In genomic region chr15:52021128-52021671, GRCh38 we compare ENCODE assay signal across 8 cellular contexts. TPM values are rescaled to one million over a fixed set of nuclear protein-coding genes. Genes with fewer than 3 reads are reported as not detected.
A peak's percentile ranks its signal among the peaks of the same experiment; 100 is the strongest.
DNase-seq lines count a peak whose midpoint lies in the region; ATAC-seq, FAIRE-seq and TF ChIP-seq lines count a peak whose summit lies in the region.

No MANE protein-coding gene starts in this region.

- H3K27ac ChIP-seq in GM12878 (ENCODE audit: control insufficient read depth, insufficient read depth) = peak overlapping the region; percentile 99

- 0 out of 2 replicates have a peak, but pooled peaks have one; percentile 47 for TF ChIP-seq POLR2A in GM12878 (IDR thresholded peaks at IDR 0.05; ENCODE audit: low read depth, low read length)

- DNase-seq in DMS79 treated with DMSO at 0.1 percent for 48 hours (lab: John Stamatoyannopoulos, UW) = peak; percentile 10
- DNase-seq in HS-5 (ENCODE audit: low read depth) = peak; percentile 79
- peak; percentile 73 for DNase-seq in T-helper 2 cell treated with Interferon-gamma antibody and Interleukin-4, amounts not matched to agents 5 μg/mL and 100 μg/mL, for 36 hours (ENCODE audit: low spot score)
- DNase-seq in GM12878 (ENCODE audit: low read depth, low spot score) = no peak
- DNase-seq in immature natural killer cell = peak; percentile 46 to 58 (median 49)
- peak; percentile 59 for DNase-seq in stimulated activated CD4-positive, alpha-beta T cell treated with anti-CD3 and anti-CD28 coated beads, Interleukin-15, amount 100 ng/mL, for 48 hours (ENCODE audit: low read depth in 2 of 2)
- no peak for DNase-seq in NCI-H2107 (lab: John Stamatoyannopoulos, UW)

- peak overlapping the region; percentile 96 for H3K27ac Mint-ChIP-seq in T-helper 2 cell treated with Interferon-gamma antibody and Interleukin-4, amounts not matched to agents 5 μg/mL and 100 μg/mL, for 36 hours
- peak overlapping the region; percentile 40 to 95 (median 92) for H3K27ac Mint-ChIP-seq in immature natural killer cell

- H3K9me3 ChIP-seq in GM12878 (replicated peaks; ENCODE audit: control insufficient read depth, insufficient read depth, low read length) = no peaks in the 10 kb centered on the region; the same call in 2 of the 3 replicates

- peak; percentile 2; the same call in 1 of the 2 replicates for TF ChIP-seq RAD21 in GM12878 (IDR thresholded peaks at IDR 0.05; ENCODE audit: insufficient read depth, low read depth, low read length)

- peak overlapping the region; percentile 90 for H3K4me2 ChIP-seq in GM12878 (ENCODE audit: control insufficient read depth, insufficient read depth)

- no peaks in the 10 kb centered on the region for H3K9me3 Mint-ChIP-seq in T-helper 2 cell treated with Interferon-gamma antibody and Interleukin-4, amounts not matched to agents 5 μg/mL and 100 μg/mL, for 36 hours
- H3K9me3 Mint-ChIP-seq in immature natural killer cell = no peaks in the 10 kb centered on the region

- H3K4me1 Mint-ChIP-seq in T-helper 2 cell treated with Interferon-gamma antibody and Interleukin-4, amounts not matched to agents 5 μg/mL and 100 μg/mL, for 36 hours (ENCODE audit: low read depth) = peaks cover 43% of the 10 kb centered on the region
- H3K4me1 Mint-ChIP-seq in immature natural killer cell = peaks cover 30 to 34% of the 10 kb centered on the region in 2 donors

- intact Hi-C loops in GM12878 (cut with micrococcal nuclease; ENCODE audit: unreplicated experiment) = loop anchor here (2.0 kb wide), 1 partner anchor 38 kb away; no protein-coding TSS in a partner anchor

- H3K4me3 ChIP-seq in GM12878 = peak overlapping the region; percentile 91

- CTCF ChIA-PET in GM12878 (lab: Yijun Ruan, JAX) = interaction anchor here (0.6 to 2.8 kb wide), 7 partner anchors 9 to 118 kb away, joined by 3 to 12 read pairs (median 4); no protein-coding TSS in a partner anchor

- H3K36me3 Mint-ChIP-seq in T-helper 2 cell treated with Interferon-gamma antibody and Interleukin-4, amounts not matched to agents 5 μg/mL and 100 μg/mL, for 36 hours (ENCODE audit: low read depth) = peaks cover 14% of the 10 kb centered on the region
- no peaks in the 10 kb centered on the region for H3K36me3 Mint-ChIP-seq in immature natural killer cell

- H3K36me3 ChIP-seq in GM12878 (ENCODE audit: control insufficient read depth in 2 of 2, insufficient read depth in 2 of 2, low read length in 1 of 2) = no peaks in the 10 kb centered on the region

- TF ChIP-seq CTCF in GM12878 (IDR thresholded peaks at IDR 0.05 in 2 of 3, conservative IDR thresholded peaks at IDR 0.05 in 1 of 3; ENCODE audit: control insufficient read depth in 2 of 3, extremely low read depth in 1 of 3, insufficient read depth in 1 of 3, low read depth in 3 of 3, low read length in 3 of 3) = peak in 1 of 3 experiments; percentile 13; a peak in 1 of 6 replicates

- RAD21 ChIA-PET in GM12878 (lab: Charles Lee; ENCODE audit: unreplicated experiment) = interaction anchor here (0.8 to 6.7 kb wide), 13 partner anchors 8 to 208 kb away, joined by 3 to 54 read pairs (median 4); no protein-coding TSS in a partner anchor

- H3K9ac ChIP-seq in GM12878 (ENCODE audit: control insufficient read depth, insufficient read depth, low read length) = peak overlapping the region; percentile 98

- POLR2A ChIA-PET in GM12878 (lab: Charles Lee) = interaction anchor here (0.6 to 5.5 kb wide), 9 partner anchors 9 to 85 kb away, joined by 3 to 54 read pairs (median 4); no protein-coding TSS in a partner anchor

- no peaks in the 10 kb centered on the region for H3K27me3 ChIP-seq in GM12878 (replicated peaks in 1 of 2; ENCODE audit: control insufficient read depth in 2 of 2, insufficient read depth in 2 of 2, low read length in 1 of 2)

- FAIRE-seq in GM12878 (lab: Jason Lieb, UNC) = peak; percentile 44

- BruUV-seq in GM12878 (replicated peaks; lab: Mats Ljungman, UMichigan) = TSS peak; percentile 74

- peak overlapping the region; percentile 97 for H3K4me3 Mint-ChIP-seq in T-helper 2 cell treated with Interferon-gamma antibody and Interleukin-4, amounts not matched to agents 5 μg/mL and 100 μg/mL, for 36 hours
- H3K4me3 Mint-ChIP-seq in immature natural killer cell = peak overlapping the region; percentile 60 to 96 (median 87)

- H3K27me3 Mint-ChIP-seq in T-helper 2 cell treated with Interferon-gamma antibody and Interleukin-4, amounts not matched to agents 5 μg/mL and 100 μg/mL, for 36 hours (ENCODE audit: low read depth) = no peaks in the 10 kb centered on the region
- H3K27me3 Mint-ChIP-seq in immature natural killer cell (ENCODE audit: low read depth in 3 of 3) = peaks cover 9 to 22% (median 17%) of the 10 kb centered on the region in 3 donors

- in situ Hi-C loops in GM12878 (cut with MboI) = no loop called here

- peaks cover 5% of the 10 kb centered on the region for H3K4me1 ChIP-seq in GM12878 (ENCODE audit: control insufficient read depth, insufficient read depth, low read length)

- SMC1A ChIA-PET in GM12878 (lab: Charles Lee; ENCODE audit: uncharacterized antibody, unreplicated experiment) = interaction anchor here (0.8 to 3.9 kb wide), 14 partner anchors 8 to 118 kb away, joined by 3 to 52 read pairs (median 9); no protein-coding TSS in a partner anchor

- WGBS in GM12878 (ENCODE audit: insufficient coverage, insufficient replicate concordance, low lambda C conversion rate, missing lambda C conversion rate) = 1% methylated on average over 4 of the region's 4 CpGs

- no peaks in the 10 kb centered on the region for H4K20me1 ChIP-seq in GM12878 (ENCODE audit: control insufficient read depth, insufficient read depth)

- H3K79me2 ChIP-seq in GM12878 (ENCODE audit: control insufficient read depth, insufficient read depth, low read length) = peaks cover 72% of the 10 kb centered on the region

- H2AFZ ChIP-seq in GM12878 (ENCODE audit: control insufficient read depth, low read depth, low read length) = no peak overlapping the region

- ATAC-seq in GM12878 (peak; percentile 67), GM18858 (IDR thresholded peaks at IDR 0.05; ENCODE audit: unreplicated experiment) (no peak)

- TF ChIP-seq EP300 in GM12878 (IDR thresholded peaks at IDR 0.05; ENCODE audit: borderline replicate concordance in 1 of 2, control insufficient read depth in 1 of 2, low read depth in 2 of 2, low read length in 2 of 2) = peak in 1 of 2 experiments; percentile 9; a peak in 1 of 4 replicates

TF ChIP-seq in GM12878, 131 proteins besides CTCF, POLR2A, EP300 and RAD21 (continues in another document):
- TF ChIP-seq ZBTB33 (IDR thresholded peaks at IDR 0.05) (no peak), MTA2 (IDR thresholded peaks at IDR 0.05; ENCODE audit: low read depth) (no peak), MEF2B (IDR thresholded peaks at IDR 0.05; ENCODE audit: partially characterized antibody, poor library complexity, severe bottlenecking) (no peak)

RNA-seq across cellular contexts. Expression of gene MAPK6, which starts 2.2 kb away (rescaled TPM):
- total RNA-seq in GM12878 (2013; cell fraction: nucleolus; rRNA removed) = 80.8 and 88.1 TPM in 2 replicates
- total RNA-seq in GM12878 (2014; rRNA removed) = 52.6 and 59.6 TPM in 2 replicates
- total RNA-seq in GM12878 (2014; rRNA removed; fragmentation: Illumina TruSeq; extraction: Trizol) = 69.8 and 71.0 TPM in 2 replicates
- total RNA-seq in GM12878 (2021) = 72.6 TPM in 2 replicates
- polyA plus RNA-seq in GM12878 (2011; ENCODE audit: low read depth) = 24.7 TPM
- 100 and 162 TPM in 2 replicates for polyA plus RNA-seq in GM12878 (2011; rRNA removed)
- 32.0 and 38.4 TPM in 2 replicates for polyA plus RNA-seq in GM12878 (2011; cell fraction: cytosol; rRNA removed)
- 28.7 and 36.7 TPM in 2 replicates for polyA plus RNA-seq in GM12878 (2011; cell fraction: nucleus; rRNA removed)
- 24.5 and 34.8 TPM in 2 replicates for polyA plus RNA-seq in GM12878 (2012)
- 62.6 and 76.2 TPM in 2 replicates for polyA plus RNA-seq in GM12878 (2014; fragmentation: Illumina TruSeq; extraction: Trizol)
- 10 to 100 TPM; 20.6 to 23.4 TPM for polyA plus RNA-seq in GM12878 (2014; fragmentation: Nextera tagmentation; extraction: Ambion mirVana)
- 28.0 and 35.6 TPM in 2 replicates for polyA plus RNA-seq in GM12878 (2014; rRNA removed)
- polyA plus RNA-seq in GM12878 (2016; fragmentation: Nextera tagmentation; extraction: Ambion mirVana) = 10 to 100 TPM; 47.5 to 52.5 TPM
- 77.4 and 116 TPM in 2 replicates for polyA minus RNA-seq in GM12878 (2011; rRNA and poly(A)+ RNA removed)
- polyA minus RNA-seq in GM12878 (2011; cell fraction: cytosol; rRNA and poly(A)+ RNA removed) = 37.0 and 41.8 TPM in 2 replicates
- 19.3 and 25.4 TPM in 2 replicates for polyA minus RNA-seq in GM12878 (2011; cell fraction: nucleus; rRNA and poly(A)+ RNA removed)
- polyA plus RNA-seq in immature natural killer cell = 1 to 10 TPM; 2.4 to 5.1 (median 4.9) TPM

RNA-seq across cellular contexts. Expression of gene LEO1, which starts 49.6 kb away (rescaled TPM):
- 71.0 and 71.5 TPM in 2 replicates for total RNA-seq in GM12878 (2013; cell fraction: nucleolus; rRNA removed)
- 23.7 and 28.6 TPM in 2 replicates for total RNA-seq in GM12878 (2014; rRNA removed)
- 45.1 and 46.1 TPM in 2 replicates for total RNA-seq in GM12878 (2014; rRNA removed; fragmentation: Illumina TruSeq; extraction: Trizol)
- 23.0 and 23.6 TPM in 2 replicates for total RNA-seq in GM12878 (2021)
- polyA plus RNA-seq in GM12878 (2011; ENCODE audit: low read depth) = 14.7 TPM
- polyA plus RNA-seq in GM12878 (2011; rRNA removed) = 13.6 and 15.8 TPM in 2 replicates
- polyA plus RNA-seq in GM12878 (2011; cell fraction: cytosol; rRNA removed) = 3.6 and 4.8 TPM in 2 replicates
- 5.4 and 8.5 TPM in 2 replicates for polyA plus RNA-seq in GM12878 (2011; cell fraction: nucleus; rRNA removed)
- polyA plus RNA-seq in GM12878 (2012) = 18.5 and 23.9 TPM in 2 replicates
- 50.6 and 62.8 TPM in 2 replicates for polyA plus RNA-seq in GM12878 (2014; fragmentation: Illumina TruSeq; extraction: Trizol)
- polyA plus RNA-seq in GM12878 (2014; fragmentation: Nextera tagmentation; extraction: Ambion mirVana) = 10 to 100 TPM; 29.5 to 35.2 TPM
- 23.8 and 25.8 TPM in 2 replicates for polyA plus RNA-seq in GM12878 (2014; rRNA removed)
- polyA plus RNA-seq in GM12878 (2016; fragmentation: Nextera tagmentation; extraction: Ambion mirVana) = 10 to 100 TPM; 45.6 to 47.8 TPM
- 9.0 and 9.4 TPM in 2 replicates for polyA minus RNA-seq in GM12878 (2011; rRNA and poly(A)+ RNA removed)
- 5.3 and 6.5 TPM in 2 replicates for polyA minus RNA-seq in GM12878 (2011; cell fraction: cytosol; rRNA and poly(A)+ RNA removed)
- 5.7 and 7.3 TPM in 2 replicates for polyA minus RNA-seq in GM12878 (2011; cell fraction: nucleus; rRNA and poly(A)+ RNA removed)
- polyA plus RNA-seq in immature natural killer cell = 10 to 100 TPM; 10.4 to 30.0 (median 16.2) TPM

Comparison
In these comparisons a context has a peak if more than half of its experiments do, and no peak if none do; other contexts are left out.
1. DNase-seq: peak in DMS79 treated with DMSO at 0.1 percent for 48 hours (single experiment), HS-5 (single experiment), T-helper 2 cell treated with Interferon-gamma antibody and Interleukin-4, amounts not matched to agents 5 μg/mL and 100 μg/mL, for 36 hours (single experiment), immature natural killer cell (3 of 3) and stimulated activated CD4-positive, alpha-beta T cell treated with anti-CD3 and anti-CD28 coated beads, Interleukin-15, amount 100 ng/mL, for 48 hours (2 of 2); none in GM12878 (single experiment) and NCI-H2107 (single experiment).